1 cellular context compared by ENCODE assay signal in genomic region chr11:8654503-8654902, GRCh38.
TF ChIP-seq lines count a peak whose summit lies in the region.

No MANE protein-coding gene starts in this region.

TF ChIP-seq in IMR-90, 13 proteins besides CTCF, POLR2A, EP300 and RAD21:
- TF ChIP-seq USF2 (IDR thresholded peaks at IDR 0.05; ENCODE audit: low read depth, low read length) = no peak
- no peak for TF ChIP-seq RFX5 (IDR thresholded peaks at IDR 0.05; ENCODE audit: low read depth, low read length)
- no peak for TF ChIP-seq NFE2L2 (IDR thresholded peaks at IDR 0.05; ENCODE audit: low read depth, low read length)
- no peak for TF ChIP-seq MAZ (IDR thresholded peaks at IDR 0.05; ENCODE audit: borderline replicate concordance, low read depth, low read length)
- TF ChIP-seq MXI1 (IDR thresholded peaks at IDR 0.05; ENCODE audit: borderline replicate concordance, low read depth, low read length) = no peak
- TF ChIP-seq RCOR1 (IDR thresholded peaks at IDR 0.05; ENCODE audit: insufficient replicate concordance, low read length) = no peak
- TF ChIP-seq ELK1 (IDR thresholded peaks at IDR 0.05; ENCODE audit: borderline replicate concordance, low read depth, low read length) = no peak
- TF ChIP-seq CEBPB (IDR thresholded peaks at IDR 0.05; ENCODE audit: low read depth, low read length) = no peak
- TF ChIP-seq CHD1 (IDR thresholded peaks at IDR 0.05; ENCODE audit: low read depth, low read length) = no peak
- TF ChIP-seq MAFK (IDR thresholded peaks at IDR 0.05; ENCODE audit: low read depth, low read length) = no peak
- no peak for TF ChIP-seq BHLHE40 (IDR thresholded peaks at IDR 0.05; ENCODE audit: low read depth, low read length)
- no peak for TF ChIP-seq FOS (IDR thresholded peaks at IDR 0.05; ENCODE audit: low read depth, low read length)
- TF ChIP-seq SMC3 (IDR thresholded peaks at IDR 0.05; ENCODE audit: low read depth, low read length) = no peak
